9 cellular contexts compared by ENCODE assay signal in the genomic region with DNA sequence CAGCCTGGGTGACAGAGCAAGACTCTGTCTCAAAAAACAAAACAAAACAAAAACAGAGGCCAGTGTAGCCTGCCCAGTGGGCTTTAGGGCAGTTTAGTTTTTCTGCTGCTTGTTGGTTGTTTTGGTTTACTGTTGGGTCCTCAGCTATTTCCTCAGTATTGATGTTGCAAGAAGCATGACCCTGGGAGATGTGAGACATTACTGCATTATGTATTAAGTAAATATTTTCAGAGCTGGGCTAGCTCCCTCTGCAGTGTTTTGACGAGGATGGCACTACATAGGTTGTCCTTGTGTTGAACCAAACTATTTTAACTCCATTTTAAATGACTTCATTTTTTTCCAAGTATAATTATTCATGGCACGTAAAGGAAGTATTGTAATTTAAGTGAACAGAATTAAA. TPM values are rescaled to one million over a fixed set of nuclear protein-coding genes. Genes with fewer than 3 reads are reported as not detected.
A peak's percentile ranks its signal among the peaks of the same experiment; 100 is the strongest.
DNase-seq lines count a peak whose midpoint lies in the region; ATAC-seq and TF ChIP-seq lines count a peak whose summit lies in the region.
"Had no signal": no experiment of that assay in that cellular context is flagged by ENCODE, and none has a peak within 500 bp of the region (broad histone marks: within the 10 kb centered on the region; RNA-seq: fewer than 3 reads in every experiment).

No MANE protein-coding gene starts in this region.

- intact Hi-C loops in left colon (cut with DNase I, micrococcal nuclease): no loop called here

- H3K4me1 ChIP-seq in CD4-positive, CD25-positive, alpha-beta regulatory T cell (ENCODE audit: control insufficient read depth, insufficient read depth, low read length, poor library complexity, severe bottlenecking): peaks cover 21% of the 10 kb centered on the region
- H3K4me1 ChIP-seq in endodermal cell (ENCODE audit: control insufficient read depth, insufficient read depth, low read length): no peaks in the 10 kb centered on the region

- no peak for DNase-seq in CD4-positive, CD25-positive, alpha-beta regulatory T cell
- DNase-seq in NCI-H69 (lab: John Stamatoyannopoulos, UW): peak; percentile 29
- DNase-seq in endodermal cell: no peak
- peak; percentile 24 for DNase-seq in pons (ENCODE audit: low spot score)
- DNase-seq in left colon: no peak
- no peak for DNase-seq in activated T-cell treated with anti-CD3 and anti-CD28 coated beads, Interleukin-2, amount 50 U/mL, for 4 hours
- no peak for DNase-seq in T-helper 2 cell treated with Interferon-gamma antibody and Interleukin-4, amounts not matched to agents 5 μg/mL and 100 μg/mL, for 36 hours (ENCODE audit: low spot score)
- no peak for DNase-seq in activated T-cell treated with anti-CD3 and anti-CD28 coated beads for 4 hours
- DNase-seq: NCI-H1930 had no signal

- H3K36me3 ChIP-seq in CD4-positive, CD25-positive, alpha-beta regulatory T cell (ENCODE audit: control insufficient read depth, insufficient read depth, low read length): no peaks in the 10 kb centered on the region
- peaks cover 13% of the 10 kb centered on the region for H3K36me3 ChIP-seq in endodermal cell (ENCODE audit: control insufficient read depth, insufficient read depth, low read length)

- TF ChIP-seq CTCF in endodermal cell (conservative IDR thresholded peaks at IDR 0.05): peak; percentile 28

- H3K4me1 Mint-ChIP-seq in CD4-positive, CD25-positive, alpha-beta regulatory T cell: peaks cover 39 to 72% (median 54%) of the 10 kb centered on the region in 4 donors
- H3K4me1 Mint-ChIP-seq in endodermal cell: peaks cover 14% of the 10 kb centered on the region
- peaks cover 49% of the 10 kb centered on the region for H3K4me1 Mint-ChIP-seq in activated T-cell treated with anti-CD3 and anti-CD28 coated beads, Interleukin-2, amount 50 U/mL, for 4 hours (ENCODE audit: low read depth)
- H3K4me1 Mint-ChIP-seq in T-helper 2 cell treated with Interferon-gamma antibody and Interleukin-4, amounts not matched to agents 5 μg/mL and 100 μg/mL, for 36 hours (ENCODE audit: low read depth): peaks cover 25% of the 10 kb centered on the region

- 82% methylated on average over 1 of the region's 2 CpGs; no CpG with 5 or more reads in 1 of the 2 experiments for WGBS in endodermal cell (ENCODE audit: insufficient coverage in 1 of 2, insufficient read length in 1 of 2), 2 experiments

- ATAC-seq in CD4-positive, CD25-positive, alpha-beta regulatory T cell (ENCODE audit: low read depth in 2 of 2): no peak
- ATAC-seq in left colon: no peak
- ATAC-seq in activated T-cell treated with anti-CD3 and anti-CD28 coated beads, Interleukin-2, amount 50 U/mL, for 4 hours: no peak

- no peak overlapping the region for H3K4me3 ChIP-seq in CD4-positive, CD25-positive, alpha-beta regulatory T cell (ENCODE audit: low read depth, low read length)
- H3K4me3 ChIP-seq in endodermal cell (ENCODE audit: low read length): no peak overlapping the region

- no peak overlapping the region for H3K9ac ChIP-seq in endodermal cell (ENCODE audit: extremely low read depth, low read length, poor library complexity, severe bottlenecking)

- H3K27ac ChIP-seq in CD4-positive, CD25-positive, alpha-beta regulatory T cell (ENCODE audit: insufficient read depth, low read length, poor library complexity, severe bottlenecking): no peak overlapping the region
- H3K27ac ChIP-seq in endodermal cell (ENCODE audit: low read depth, low read length): no peak overlapping the region

- H3K4me3 Mint-ChIP-seq in CD4-positive, CD25-positive, alpha-beta regulatory T cell: no peak overlapping the region
- no peak overlapping the region for H3K4me3 Mint-ChIP-seq in endodermal cell
- H3K4me3 Mint-ChIP-seq in activated T-cell treated with anti-CD3 and anti-CD28 coated beads, Interleukin-2, amount 50 U/mL, for 4 hours: no peak overlapping the region
- no peak overlapping the region for H3K4me3 Mint-ChIP-seq in T-helper 2 cell treated with Interferon-gamma antibody and Interleukin-4, amounts not matched to agents 5 μg/mL and 100 μg/mL, for 36 hours

- H3K9me3 ChIP-seq in CD4-positive, CD25-positive, alpha-beta regulatory T cell (ENCODE audit: control insufficient read depth in 2 of 2, low read length in 2 of 2): no peaks in the 10 kb centered on the region
- H3K9me3 ChIP-seq in endodermal cell (ENCODE audit: control insufficient read depth, low read length): peaks cover 3% of the 10 kb centered on the region

- no peaks in the 10 kb centered on the region for H3K27me3 Mint-ChIP-seq in CD4-positive, CD25-positive, alpha-beta regulatory T cell
- H3K27me3 Mint-ChIP-seq in endodermal cell (ENCODE audit: insufficient read depth): no peaks in the 10 kb centered on the region
- no peaks in the 10 kb centered on the region for H3K27me3 Mint-ChIP-seq in activated T-cell treated with anti-CD3 and anti-CD28 coated beads, Interleukin-2, amount 50 U/mL, for 4 hours (ENCODE audit: low read depth)
- no peaks in the 10 kb centered on the region for H3K27me3 Mint-ChIP-seq in T-helper 2 cell treated with Interferon-gamma antibody and Interleukin-4, amounts not matched to agents 5 μg/mL and 100 μg/mL, for 36 hours (ENCODE audit: low read depth)

- no peaks in the 10 kb centered on the region for H3K9me3 Mint-ChIP-seq in CD4-positive, CD25-positive, alpha-beta regulatory T cell
- no peaks in the 10 kb centered on the region for H3K9me3 Mint-ChIP-seq in endodermal cell
- no peaks in the 10 kb centered on the region for H3K9me3 Mint-ChIP-seq in activated T-cell treated with anti-CD3 and anti-CD28 coated beads, Interleukin-2, amount 50 U/mL, for 4 hours
- H3K9me3 Mint-ChIP-seq in T-helper 2 cell treated with Interferon-gamma antibody and Interleukin-4, amounts not matched to agents 5 μg/mL and 100 μg/mL, for 36 hours: no peaks in the 10 kb centered on the region

- H3K27me3 ChIP-seq in CD4-positive, CD25-positive, alpha-beta regulatory T cell (ENCODE audit: control insufficient read depth, insufficient read depth, low read length): no peaks in the 10 kb centered on the region
- H3K27me3 ChIP-seq in endodermal cell (ENCODE audit: control insufficient read depth, insufficient read depth, low read length, poor library complexity, severe bottlenecking): no peaks in the 10 kb centered on the region

- H3K27ac Mint-ChIP-seq in CD4-positive, CD25-positive, alpha-beta regulatory T cell: peak overlapping the region; percentile 5 to 24 (median 17)
- H3K27ac Mint-ChIP-seq in endodermal cell: no peak overlapping the region
- no peak overlapping the region for H3K27ac Mint-ChIP-seq in T-helper 2 cell treated with Interferon-gamma antibody and Interleukin-4, amounts not matched to agents 5 μg/mL and 100 μg/mL, for 36 hours

- H3K36me3 Mint-ChIP-seq in CD4-positive, CD25-positive, alpha-beta regulatory T cell: peaks cover 21% of the 10 kb centered on the region
- H3K36me3 Mint-ChIP-seq in endodermal cell (ENCODE audit: low read depth): peaks cover 22% of the 10 kb centered on the region
- peaks cover 18% of the 10 kb centered on the region for H3K36me3 Mint-ChIP-seq in activated T-cell treated with anti-CD3 and anti-CD28 coated beads, Interleukin-2, amount 50 U/mL, for 4 hours (ENCODE audit: insufficient read depth)
- peaks cover 11% of the 10 kb centered on the region for H3K36me3 Mint-ChIP-seq in T-helper 2 cell treated with Interferon-gamma antibody and Interleukin-4, amounts not matched to agents 5 μg/mL and 100 μg/mL, for 36 hours (ENCODE audit: low read depth)

RNA-seq across cellular contexts. Expression of gene AKAP9, which starts 4.8 kb away (rescaled TPM):
- 81.2 TPM for total RNA-seq in CD4-positive, CD25-positive, alpha-beta regulatory T cell
- 10 to 100 TPM; 12.5 to 20.4 (median 19.6) TPM for polyA plus RNA-seq in CD4-positive, CD25-positive, alpha-beta regulatory T cell
- total RNA-seq in endodermal cell: 10 to 100 TPM; 57.0 to 61.9 TPM
- 26.4 TPM for polyA plus RNA-seq in endodermal cell (2013, experiment 1 of 2)
- 30.1 TPM for polyA plus RNA-seq in endodermal cell (2013, experiment 2 of 2)
- total RNA-seq in left colon: 100 to 1,000 TPM; 150 to 156 TPM
- 10 to 100 TPM; 22.0 to 25.6 (median 23.9) TPM for total RNA-seq in activated T-cell treated with anti-CD3 and anti-CD28 coated beads, Interleukin-2, amount 50 U/mL, for 4 hours

Comparison
In these comparisons a context has a peak if more than half of its experiments do, and no peak if none do; other contexts are left out.
1. DNase-seq: peak in NCI-H69 (single experiment) and pons (single experiment); none in CD4-positive, CD25-positive, alpha-beta regulatory T cell (0 of 3), endodermal cell (single experiment), left colon (0 of 2), activated T-cell treated with anti-CD3 and anti-CD28 coated beads, Interleukin-2, amount 50 U/mL, for 4 hours (single experiment), T-helper 2 cell treated with Interferon-gamma antibody and Interleukin-4, amounts not matched to agents 5 μg/mL and 100 μg/mL, for 36 hours (single experiment) and activated T-cell treated with anti-CD3 and anti-CD28 coated beads for 4 hours (single experiment).
2. H3K27ac Mint-ChIP-seq: peak in CD4-positive, CD25-positive, alpha-beta regulatory T cell (3 of 3); none in endodermal cell (single experiment) and T-helper 2 cell treated with Interferon-gamma antibody and Interleukin-4, amounts not matched to agents 5 μg/mL and 100 μg/mL, for 36 hours (single experiment).